ENCODE assay signal across 24 cellular contexts in the genomic region with DNA sequence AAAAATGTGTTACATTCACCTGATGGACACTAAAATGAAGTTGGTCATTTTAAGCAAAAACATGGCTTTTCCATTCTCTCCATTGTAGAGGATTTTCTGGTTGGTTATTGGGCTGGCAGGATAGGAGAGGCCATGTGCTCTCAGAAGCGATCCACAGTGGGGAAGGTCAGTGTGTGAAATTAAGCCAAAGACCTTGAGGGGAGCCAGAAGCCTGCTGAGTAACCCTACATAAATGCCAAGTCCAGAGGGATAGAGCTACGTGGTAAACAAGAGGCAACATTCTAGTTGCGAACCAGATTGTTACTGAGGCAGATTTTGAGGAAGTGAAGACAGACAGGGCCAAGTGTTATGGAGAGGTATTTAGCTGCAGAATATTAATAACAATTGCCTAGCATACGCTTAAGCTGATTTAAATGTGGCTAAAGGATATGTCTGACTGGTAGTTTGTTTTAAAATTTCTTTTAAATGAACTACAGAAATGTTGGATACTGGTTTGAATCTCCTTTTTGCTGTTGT.
DNase-seq lines count a peak whose midpoint lies in the region; ATAC-seq, FAIRE-seq and TF ChIP-seq lines count a peak whose summit lies in the region.
"Had no signal": no experiment of that assay in that cellular context is flagged by ENCODE, and none has a peak within 500 bp of the region (broad histone marks: within the 10 kb centered on the region; RNA-seq: fewer than 3 reads in every experiment).

No MANE protein-coding gene starts in this region.

- no peak overlapping the region for H3K4me3 ChIP-seq in pancreas
- H3K4me3 ChIP-seq: HAP-1, Peyer's patch, SJSA1, suprapubic skin had no signal

- FAIRE-seq in pancreas (lab: Jason Lieb, UNC) = no peak
- FAIRE-seq: A204.1, G401.6, urothelium cell line had no signal

- DNase-seq in Right ventricle myocardium superior (no peak), cardiac septum (ENCODE audit: low spot score) (no peak), RPMI8226 (peak; percentile 10), cerebellum (ENCODE audit: low spot score) (peak; percentile 65), pancreas (peak in 3 of 6 donors; percentile 20 to 41 (median 30)), dermis blood vessel endothelial cell (no peak), glomerular visceral epithelial cell (ENCODE audit: extremely low spot score) (no peak), HK-2 (ENCODE audit: unreplicated experiment) (no peak)
- DNase-seq: activated CD4-positive, alpha-beta T cell treated with anti-CD3 and anti-CD28 coated beads for 48 hours; activated gamma-delta T cell treated with Interleukin-2 at 50 U/mL for 16 hours; activated T-cell treated with anti-CD3 and anti-CD28 coated beads, Interleukin-2, amount 50 U/mL, for 24 hours; CD8-positive, alpha-beta memory T cell; midbrain; natural killer cell; Peyer's patch; stimulated activated CD4-positive, alpha-beta T cell treated with anti-CD3 and anti-CD28 coated beads, Interleukin-4, amount 100 ng/mL, for 1 hour; stimulated activated naive B cell treated with anti-CD40 and anti-IgM and Interleukin-4, amounts not matched to agents 10 μg/mL and 1 μg/mL and 100 μg/mL, for 72 hours had no signal

- no peaks in the 10 kb centered on the region for H3K27me3 ChIP-seq in pancreas
- H3K27me3 ChIP-seq: Peyer's patch, SJSA1, suprapubic skin had no signal

- no peaks in the 10 kb centered on the region for H3K36me3 ChIP-seq in pancreas
- H3K36me3 ChIP-seq: HAP-1, Peyer's patch, SJSA1, suprapubic skin had no signal

- TF ChIP-seq CTCF in pancreas (IDR thresholded peaks at IDR 0.05) = no peak

- no peak overlapping the region for H3K27ac ChIP-seq in pancreas
- H3K27ac ChIP-seq: HL-60, Peyer's patch, SJSA1, suprapubic skin had no signal

- intact Hi-C loops in Right ventricle myocardium superior (cut with DNase I) (no loop called here), cardiac septum (cut with DNase I) (no loop called here), pancreas (cut with DNase I) (no loop called here)

- peak; percentile 88 for ATAC-seq in Right ventricle myocardium superior (ENCODE audit: poor library complexity)
- peak; percentile 92 to 97 (median 94) for ATAC-seq in pancreas
- ATAC-seq: natural killer cell; stimulated activated naive B cell treated with anti-CD40 and anti-IgM and Interleukin-4, amounts not matched to agents 10 μg/mL and 1 μg/mL and 100 μg/mL, for 72 hours had no signal

- H3K4me1 ChIP-seq in pancreas = peaks cover 0 to 10% (median 0%) of the 10 kb centered on the region in 3 donors
- H3K4me1 ChIP-seq: HAP-1, Peyer's patch, SJSA1, suprapubic skin had no signal

- 37 to 50% methylated on average over 4 of the region's 4 CpGs for WGBS in pancreas, 2 donors

- no peaks in the 10 kb centered on the region for H3K9me3 ChIP-seq in pancreas
- H3K9me3 ChIP-seq: HAP-1, Peyer's patch, SJSA1, suprapubic skin had no signal

Comparison
In these comparisons a context has a peak if more than half of its experiments do, and no peak if none do; other contexts are left out.
1. DNase-seq: peak in RPMI8226 (single experiment) and cerebellum (single experiment); none in Right ventricle myocardium superior (single experiment), cardiac septum (single experiment), dermis blood vessel endothelial cell (single experiment), glomerular visceral epithelial cell (single experiment) and HK-2 (single experiment).